Comparison of ENCODE assay signal across 29 cellular contexts in the genomic region with DNA sequence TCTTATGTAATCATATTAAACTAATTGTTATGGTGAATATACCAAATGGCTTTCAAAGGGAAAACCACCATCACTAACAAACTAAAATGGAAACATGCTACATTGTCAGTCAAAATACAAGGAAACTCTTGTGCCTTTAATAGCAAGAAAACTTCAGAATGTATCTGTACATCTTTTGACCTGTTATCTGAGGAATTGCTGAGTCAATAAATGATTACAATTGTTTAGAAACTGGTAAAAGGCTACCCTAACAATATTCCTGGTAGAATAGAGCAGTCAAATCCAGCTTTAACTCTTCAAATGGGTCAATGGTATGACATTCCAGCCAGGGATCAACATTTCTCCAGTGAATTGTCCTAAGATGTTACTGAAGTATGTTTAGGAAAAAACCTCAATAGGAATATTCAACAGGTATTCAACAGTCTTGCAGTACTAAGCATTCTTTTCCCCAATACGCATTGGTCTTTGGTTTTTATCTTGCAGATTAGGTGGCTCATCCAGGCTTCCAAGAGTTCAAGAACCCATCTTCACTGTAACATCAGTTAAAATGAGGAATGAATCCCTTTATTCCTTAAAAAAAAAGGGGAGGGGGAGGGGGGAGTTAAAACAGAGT. TPM values are rescaled to one million over a fixed set of nuclear protein-coding genes. Genes with fewer than 3 reads are reported as not detected.
DNase-seq lines count a peak whose midpoint lies in the region; ATAC-seq, FAIRE-seq and TF ChIP-seq lines count a peak whose summit lies in the region.
"Had no signal": no experiment of that assay in that cellular context is flagged by ENCODE, and none has a peak within 500 bp of the region (broad histone marks: within the 10 kb centered on the region; RNA-seq: fewer than 3 reads in every experiment).

No MANE protein-coding gene starts in this region.

- no peak for TF ChIP-seq CTCF in GM23338 (conservative IDR thresholded peaks at IDR 0.05; ENCODE audit: low read depth in 2 of 2)
- TF ChIP-seq CTCF in K562 (IDR thresholded peaks at IDR 0.05 in 2 of 3, conservative IDR thresholded peaks at IDR 0.05 in 1 of 3; ENCODE audit: insufficient read depth in 2 of 3, low read depth in 1 of 3, low read length in 3 of 3) = no peak

- TF ChIP-seq RAD21 in K562 (CRISPR knock-in tag; conservative IDR thresholded peaks at IDR 0.05 in 1 of 2, IDR thresholded peaks at IDR 0.05 in 1 of 2) = no peak

- no peak overlapping the region for H2BK5ac ChIP-seq in mesendoderm (ENCODE audit: low read length)

- H3K9me3 Mint-ChIP-seq in GM23338 = no peaks in the 10 kb centered on the region
- H3K9me3 Mint-ChIP-seq: activated B cell treated with CpG ODN at 0.5 μM for 24 hours; activated CD4-positive, alpha-beta T cell treated with anti-CD3 and anti-CD28 coated beads, Interleukin-2, amount 10 ng/mL, durations not matched to agents 7 days and 5 days; activated T-cell treated with anti-CD3 and anti-CD28 coated beads, Interleukin-2, amount 50 U/mL, for 24 hours had no signal

- no peaks in the 10 kb centered on the region for H3K79me1 ChIP-seq in mesendoderm (ENCODE audit: low read length)

- no peak overlapping the region for H3K23ac ChIP-seq in mesendoderm (ENCODE audit: low read length)

- no peak for FAIRE-seq in K562 (lab: Jason Lieb, UNC)
- FAIRE-seq: endometrium, RCC 7860 had no signal

- 85% methylated on average over 1 of the region's 1 CpG for WGBS in K562 (ENCODE audit: insufficient coverage, low coverage, missing lambda C conversion rate)
- WGBS in mesendoderm (ENCODE audit: extremely low coverage, insufficient coverage, low lambda C conversion rate) = no CpG with 5 or more reads among the region's 1 CpG

- H3K27me3 ChIP-seq in GM23338 (ENCODE audit: insufficient read depth) (no peaks in the 10 kb centered on the region), HUES6 (ENCODE audit: control insufficient read depth, insufficient read depth, low read length) (no peaks in the 10 kb centered on the region), K562 (ENCODE audit: control insufficient read depth in 2 of 2, insufficient read depth in 2 of 2, low read length in 2 of 2) (no peaks in the 10 kb centered on the region), mesendoderm (ENCODE audit: insufficient read depth, low read length, poor library complexity) (no peaks in the 10 kb centered on the region)
- H3K27me3 ChIP-seq: dorsolateral prefrontal cortex, gastrocnemius medialis, hepatocyte, ovary had no signal

- H2BK120ac ChIP-seq in mesendoderm (ENCODE audit: low read depth, low read length) = no peak overlapping the region

- H2BK15ac ChIP-seq in mesendoderm (replicated peaks; ENCODE audit: low read depth) = no peak overlapping the region

- H3K9me3 ChIP-seq in HUES6 (ENCODE audit: control insufficient read depth, insufficient read depth, low read depth, low read length) = no peaks in the 10 kb centered on the region
- no peaks in the 10 kb centered on the region for H3K9me3 ChIP-seq in K562 (replicated peaks; ENCODE audit: control insufficient read depth, insufficient read depth, low read depth, low read length)
- H3K9me3 ChIP-seq: Caco-2, gastrocnemius medialis, ovary had no signal

- peaks cover 2% of the 10 kb centered on the region for H3K27me3 Mint-ChIP-seq in GM23338 (ENCODE audit: insufficient read depth, low read depth, poor library complexity)
- H3K27me3 Mint-ChIP-seq: activated B cell treated with CpG ODN at 0.5 μM for 24 hours; activated CD4-positive, alpha-beta T cell treated with anti-CD3 and anti-CD28 coated beads, Interleukin-2, amount 10 ng/mL, durations not matched to agents 7 days and 5 days; activated T-cell treated with anti-CD3 and anti-CD28 coated beads, Interleukin-2, amount 50 U/mL, for 24 hours had no signal

- no peak overlapping the region for H3K4ac ChIP-seq in mesendoderm (ENCODE audit: low read depth, low read length)

- no TSS peak for BruUV-seq in K562 (replicated peaks; lab: Mats Ljungman, UMichigan)

- H3K4me3 Mint-ChIP-seq in GM23338 = 0 out of 3 replicates have a peak overlapping the region, but pooled peaks have one; percentile 33
- H3K4me3 Mint-ChIP-seq: activated B cell treated with CpG ODN at 0.5 μM for 24 hours; activated CD4-positive, alpha-beta T cell treated with anti-CD3 and anti-CD28 coated beads, Interleukin-2, amount 10 ng/mL, durations not matched to agents 7 days and 5 days; activated T-cell treated with anti-CD3 and anti-CD28 coated beads, Interleukin-2, amount 50 U/mL, for 24 hours had no signal

- H3K56ac ChIP-seq in mesendoderm (ENCODE audit: low read length) = no peak overlapping the region

- intact Hi-C loops in K562 (cut with micrococcal nuclease) (no loop called here), head of caudate nucleus (cut with DNase I) (no loop called here)

- no peaks in the 10 kb centered on the region for H3K9me1 ChIP-seq in K562 (ENCODE audit: control insufficient read depth, insufficient read depth, low read length)

- POLR2A ChIA-PET in K562 (lab: Yijun Ruan, JAX) = interaction anchor here (0.6 to 1.3 kb wide), 2 partner anchors 20 to 43 kb away, joined by 3 to 4 read pairs; no protein-coding TSS in a partner anchor

- H3K36me3 Mint-ChIP-seq in GM23338 (ENCODE audit: low read depth) = peaks cover 64% of the 10 kb centered on the region

- in situ Hi-C loops in K562 (cut with MboI) = no loop called here

- no peak overlapping the region for H3K18ac ChIP-seq in mesendoderm (ENCODE audit: low read length)

- CTCF ChIA-PET in K562 (lab: Yijun Ruan, JAX; ENCODE audit: low intra/inter-chr PET ratio) = no interaction called here

- H2AFZ ChIP-seq in GM23338 = no peak overlapping the region
- no peak overlapping the region for H2AFZ ChIP-seq in K562 (ENCODE audit: low read depth, low read length)
- H2AFZ ChIP-seq: hepatocyte had no signal

- H4K20me1 ChIP-seq in GM23338 (replicated peaks; ENCODE audit: insufficient read depth) (peaks cover 5% of the 10 kb centered on the region; the same call in 1 of the 2 replicates), K562 (replicated peaks; ENCODE audit: control insufficient read depth, insufficient read depth, low read length) (no peaks in the 10 kb centered on the region)

- no peaks in the 10 kb centered on the region for H3F3A ChIP-seq in GM23338 (replicated peaks; ENCODE audit: low read depth)

- H3K9me2 ChIP-seq in GM23338 (ENCODE audit: insufficient read depth) = no peaks in the 10 kb centered on the region

- no peak overlapping the region for H2AK5ac ChIP-seq in mesendoderm (ENCODE audit: low read length)

- ATAC-seq in GM23338 = peak; percentile 59
- ATAC-seq in K562 = no peak
- ATAC-seq in GM18519 (IDR thresholded peaks at IDR 0.05; ENCODE audit: low FRiP score, unreplicated experiment) = no peak
- no peak for ATAC-seq in HG02885 (IDR thresholded peaks at IDR 0.05; ENCODE audit: poor library complexity, unreplicated experiment)
- ATAC-seq: gastrocnemius medialis had no signal

- H3K9ac ChIP-seq in HUES6 (ENCODE audit: low read length) (no peak overlapping the region), K562 (ENCODE audit: insufficient read depth in 1 of 2, low read depth in 2 of 2, low read length in 2 of 2) (no peak overlapping the region), mesendoderm (ENCODE audit: low read length) (no peak overlapping the region)

- H3K27ac ChIP-seq in GM23338 (ENCODE audit: low read depth) = peak overlapping the region; percentile 71
- H3K27ac ChIP-seq in HUES6 (ENCODE audit: low read depth, low read length) = peak overlapping the region; percentile 82
- no peak overlapping the region for H3K27ac ChIP-seq in K562 (ENCODE audit: extremely low read depth, low read depth, low read length)
- no peak overlapping the region for H3K27ac ChIP-seq in mesendoderm (ENCODE audit: low read depth, low read length)
- H3K27ac ChIP-seq: ovary had no signal

- no peak overlapping the region for H4K5ac ChIP-seq in mesendoderm (ENCODE audit: low read length)

- peaks cover 3% of the 10 kb centered on the region; the same call in 1 of the 2 replicates for H3K79me2 ChIP-seq in GM23338 (replicated peaks; ENCODE audit: insufficient read depth)
- H3K79me2 ChIP-seq in K562 (ENCODE audit: control insufficient read depth, insufficient read depth, low read length) = no peaks in the 10 kb centered on the region
- no peaks in the 10 kb centered on the region for H3K79me2 ChIP-seq in mesendoderm (ENCODE audit: control insufficient read depth, insufficient read depth, low read length)

- peak overlapping the region; percentile 59; the same call in 1 of the 2 replicates for H3K27ac Mint-ChIP-seq in GM23338
- H3K27ac Mint-ChIP-seq: activated B cell treated with CpG ODN at 0.5 μM for 24 hours; activated CD4-positive, alpha-beta T cell treated with anti-CD3 and anti-CD28 coated beads, Interleukin-2, amount 10 ng/mL, durations not matched to agents 7 days and 5 days; activated T-cell treated with anti-CD3 and anti-CD28 coated beads, Interleukin-2, amount 50 U/mL, for 24 hours had no signal

- H4K8ac ChIP-seq in mesendoderm (ENCODE audit: low read depth, low read length) = no peak overlapping the region

- TF ChIP-seq EP300 in K562 (IDR thresholded peaks at IDR 0.05; ENCODE audit: low read length) = no peak

- H3K4me1 ChIP-seq in GM23338 (ENCODE audit: insufficient read depth) = peaks cover 43% of the 10 kb centered on the region
- H3K4me1 ChIP-seq in HUES6 (ENCODE audit: control insufficient read depth, insufficient read depth, low read length) = peaks cover 25% of the 10 kb centered on the region
- no peaks in the 10 kb centered on the region for H3K4me1 ChIP-seq in K562 (replicated peaks in 1 of 2; ENCODE audit: control insufficient read depth in 2 of 2, insufficient read depth in 2 of 2, low read length in 2 of 2)
- H3K4me1 ChIP-seq in mesendoderm (ENCODE audit: control insufficient read depth, low read depth, low read length) = no peaks in the 10 kb centered on the region

- H3K36me3 ChIP-seq in GM23338 (ENCODE audit: insufficient read depth) (peaks cover 18% of the 10 kb centered on the region), HUES6 (ENCODE audit: control insufficient read depth, insufficient read depth, low read length) (peaks cover 78% of the 10 kb centered on the region), K562 (ENCODE audit: control insufficient read depth, insufficient read depth, low read length) (peaks cover 88% of the 10 kb centered on the region), mesendoderm (ENCODE audit: control insufficient read depth, insufficient read depth, low read length) (peaks cover 3% of the 10 kb centered on the region)
- H3K36me3 ChIP-seq: ovary had no signal

- H3K4me1 Mint-ChIP-seq in GM23338 = peaks cover 45% of the 10 kb centered on the region
- H3K4me1 Mint-ChIP-seq: activated B cell treated with CpG ODN at 0.5 μM for 24 hours; activated CD4-positive, alpha-beta T cell treated with anti-CD3 and anti-CD28 coated beads, Interleukin-2, amount 10 ng/mL, durations not matched to agents 7 days and 5 days had no signal

- DNase-seq in GM23338 (ENCODE audit: low spot score) (peak; percentile 63), K562 (ENCODE audit: extremely low read depth in 1 of 4, low spot score in 3 of 4) (no peak), mesendoderm (peak; percentile 45), COLO668 (lab: John Stamatoyannopoulos, UW; ENCODE audit: unreplicated experiment) (no peak), head of caudate nucleus (no peak)
- DNase-seq: activated B cell treated with CpG ODN at 0.5 μM for 24 hours; activated CD4-positive, alpha-beta T cell treated with anti-CD3 and anti-CD28 coated beads, Interleukin-2, amount 10 ng/mL, durations not matched to agents 7 days and 5 days; activated gamma-delta T cell; activated T-cell treated with anti-CD3 and anti-CD28 coated beads, Interleukin-2, amount 50 U/mL, for 24 hours; C1 segment of cervical spinal cord; Caco-2; DMS79 treated with DMSO at 0.1 percent for 48 hours; dorsolateral prefrontal cortex; gastrocnemius medialis; GDM1; Karpas-422; NCI-H1417 treated with DMSO at 0.1 percent for 48 hours; NCI-H2029 treated with DMSO at 0.1 percent for 48 hours; NCI-H2227 treated with DMSO at 0.1 percent for 48 hours; NCI-H69; ovary; stimulated activated naive CD4-positive, alpha-beta T cell treated with Interleukin-2 at 50 U/mL for 16 hours had no signal

- H3K4me3 ChIP-seq in GM23338 = no peak overlapping the region
- H3K4me3 ChIP-seq in HUES6 (ENCODE audit: low read depth, low read length) = no peak overlapping the region
- no peak overlapping the region for H3K4me3 ChIP-seq in K562
- H3K4me3 ChIP-seq in mesendoderm (ENCODE audit: low read length) = no peak overlapping the region
- H3K4me3 ChIP-seq: dorsolateral prefrontal cortex, gastrocnemius medialis, hepatocyte, ovary, skin epidermis had no signal

- H3K4me2 ChIP-seq in GM23338 = 0 out of 2 replicates have a peak overlapping the region, but pooled peaks have one; percentile 19
- no peak overlapping the region for H3K4me2 ChIP-seq in K562 (ENCODE audit: insufficient read depth, low read length)
- no peak overlapping the region for H3K4me2 ChIP-seq in mesendoderm (ENCODE audit: low read length)
- H3K4me2 ChIP-seq: hepatocyte had no signal

- no peak for TF ChIP-seq POLR2A in K562 (conservative IDR thresholded peaks at IDR 0.05)

RNA-seq across cellular contexts. Expression of a gene that starts 52.4 kb away (rescaled TPM):
- 233 and 235 TPM in 2 replicates for total RNA-seq in GM23338 (2014; rRNA removed; shearing (Covaris generic))
- polyA plus RNA-seq in GM23338 (2016; fragmentation: Nextera tagmentation; extraction: Ambion mirVana) (110 and 114 TPM in 2 replicates), K562 (2011; rRNA removed) (138 and 185 TPM in 2 replicates), K562 (2014; fragmentation: Illumina TruSeq; extraction: Trizol) (120 and 133 TPM in 2 replicates), K562 (2014; fragmentation: Nextera tagmentation; extraction: Ambion mirVana) (10 to 100 TPM; 49.1 to 63.3 TPM), K562 (2014; rRNA removed) (116 and 117 TPM in 2 replicates)
- 130 and 191 TPM in 2 replicates for total RNA-seq in K562 (2011; cell fraction: chromatin; rRNA removed; ENCODE audit: low replicate concordance)
- total RNA-seq in K562 (2011; cell fraction: nucleolus; rRNA removed) = 70.5 and 71.3 TPM in 2 replicates
- total RNA-seq in K562 (2011; cell fraction: nucleoplasm; rRNA removed) = 97.4 and 136 TPM in 2 replicates
- total RNA-seq in K562 (2014; rRNA removed) (196 TPM in 2 replicates), K562 (2014; rRNA removed; fragmentation: Illumina TruSeq; extraction: Trizol) (192 and 220 TPM in 2 replicates), K562 (2015; rRNA removed; fragmentation: Illumina TruSeq; extraction: Trizol) (141 and 154 TPM in 2 replicates), K562 (2021) (186 and 196 TPM in 2 replicates)
- 64.6 and 80.0 TPM in 2 replicates for polyA plus RNA-seq in K562 (2011; cell fraction: cytosol; rRNA removed)
- 60.4 and 64.4 TPM in 2 replicates for polyA plus RNA-seq in K562 (2011; cell fraction: nucleus; rRNA removed)
- 86.1 and 129 TPM in 2 replicates for polyA plus RNA-seq in K562 (2012)
- 262 and 295 TPM in 2 replicates for polyA minus RNA-seq in K562 (2011; rRNA and poly(A)+ RNA removed)
- 105 and 106 TPM in 2 replicates for polyA minus RNA-seq in K562 (2011; cell fraction: cytosol; rRNA and poly(A)+ RNA removed)
- 88.7 and 149 TPM in 2 replicates for polyA minus RNA-seq in K562 (2011; cell fraction: nucleus; rRNA and poly(A)+ RNA removed)
- polyA plus RNA-seq in mesendoderm (2013, experiment 1 of 2) = 145 TPM
- 145 TPM for polyA plus RNA-seq in mesendoderm (2013, experiment 2 of 2)

Comparison
In these comparisons a context has a peak if more than half of its experiments do, and no peak if none do; other contexts are left out.
1. DNase-seq: peak in GM23338 (single experiment) and mesendoderm (single experiment); none in K562 (0 of 4), COLO668 (single experiment) and head of caudate nucleus (0 of 42).
2. H3K27ac ChIP-seq: peak in GM23338 (single experiment) and HUES6 (single experiment); none in K562 (single experiment) and mesendoderm (single experiment).